In the genomic region with DNA sequence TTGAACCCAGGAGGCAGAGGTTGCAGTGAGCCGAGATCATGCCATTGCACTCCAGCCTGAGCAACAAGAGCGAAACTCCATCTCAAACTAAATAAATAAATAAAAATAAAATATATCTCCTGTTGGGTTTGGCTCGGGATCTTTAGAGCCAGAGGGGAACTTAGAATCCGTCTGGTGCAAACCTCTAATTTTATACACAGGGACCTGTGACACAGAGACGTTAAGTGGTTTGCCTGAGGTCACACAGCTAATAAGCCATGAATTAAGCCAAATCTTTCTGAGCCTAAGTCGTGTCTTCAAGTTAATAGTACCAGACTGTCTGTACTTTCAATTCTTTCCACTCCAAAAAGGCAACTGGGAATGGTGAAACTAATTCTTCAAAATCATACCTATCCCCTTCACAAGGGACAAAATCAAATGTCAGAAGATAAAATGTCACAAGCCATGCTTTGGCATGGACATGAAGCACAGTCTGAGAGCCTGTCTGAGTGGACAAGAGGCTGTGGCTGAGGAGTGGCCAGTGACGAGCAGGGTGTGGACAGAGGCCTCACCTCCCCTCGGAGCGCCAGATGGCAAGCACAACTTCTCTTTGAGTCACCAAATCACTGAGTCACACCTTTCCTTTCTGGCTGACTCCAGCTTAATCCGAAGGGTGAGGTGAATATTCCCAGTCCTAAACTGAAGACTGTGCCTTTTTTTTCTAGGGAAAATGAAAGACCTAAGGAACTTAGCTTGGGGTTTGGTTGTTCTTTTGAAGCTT, we compare ENCODE assay signal across 19 cellular contexts.
DNase-seq lines count a peak whose midpoint lies in the region; ATAC-seq, FAIRE-seq and TF ChIP-seq lines count a peak whose summit lies in the region.
"Had no signal": no experiment of that assay in that cellular context is flagged by ENCODE, and none has a peak within 500 bp of the region (broad histone marks: within the 10 kb centered on the region; RNA-seq: fewer than 3 reads in every experiment).

No MANE protein-coding gene starts in this region.

- no peak for FAIRE-seq in astrocyte (lab: Jason Lieb, UNC)

- peaks cover 3% of the 10 kb centered on the region for H3K27me3 Mint-ChIP-seq in astrocyte (ENCODE audit: low read depth, unreplicated experiment)
- H3K27me3 Mint-ChIP-seq: activated B cell treated with CpG ODN at 0.5 μM for 24 hours, B cell had no signal

- intact Hi-C loops in mucosa of descending colon (cut with DNase I, micrococcal nuclease), result no loop called here

- H3K36me3 ChIP-seq in astrocyte (ENCODE audit: insufficient read depth, low read length) (no peaks in the 10 kb centered on the region), mucosa of descending colon (ENCODE audit: low read depth) (no peaks in the 10 kb centered on the region)
- H3K36me3 ChIP-seq: cardiac muscle cell had no signal

- H3K4me3 Mint-ChIP-seq in astrocyte (ENCODE audit: unreplicated experiment), result no peak overlapping the region
- H3K4me3 Mint-ChIP-seq: activated B cell treated with CpG ODN at 0.5 μM for 24 hours; activated naive CD4-positive, alpha-beta T cell treated with anti-CD3 and anti-CD28 coated beads for 36 hours; B cell had no signal

- peak; percentile 80 for ATAC-seq in mucosa of descending colon
- ATAC-seq: SK-N-SH treated with all-trans-retinoic acid at 6 μM for 48 hours had no signal

- no peak overlapping the region for H3K4me3 ChIP-seq in astrocyte (ENCODE audit: insufficient read depth, low read depth, low read length)
- no peak overlapping the region for H3K4me3 ChIP-seq in mucosa of descending colon
- H3K4me3 ChIP-seq: cardiac muscle cell had no signal

- no peak overlapping the region for H2AFZ ChIP-seq in astrocyte (ENCODE audit: low read depth, low read length)
- H2AFZ ChIP-seq: parathyroid adenoma had no signal

- H3K9ac ChIP-seq in astrocyte (ENCODE audit: low read length), result no peak overlapping the region
- H3K9ac ChIP-seq: parathyroid adenoma had no signal

- H3K36me3 Mint-ChIP-seq in astrocyte (ENCODE audit: low read depth, unreplicated experiment), result no peaks in the 10 kb centered on the region

- no peaks in the 10 kb centered on the region for H3K27me3 ChIP-seq in astrocyte (ENCODE audit: insufficient read depth, low read length)
- H3K27me3 ChIP-seq: cardiac muscle cell had no signal

- H3K27ac Mint-ChIP-seq in astrocyte (ENCODE audit: unreplicated experiment), result no peak overlapping the region
- H3K27ac Mint-ChIP-seq: activated B cell treated with CpG ODN at 0.5 μM for 24 hours; activated naive CD4-positive, alpha-beta T cell treated with anti-CD3 and anti-CD28 coated beads for 36 hours; B cell had no signal

- H3K9me3 Mint-ChIP-seq in astrocyte (ENCODE audit: unreplicated experiment), result peaks cover 5% of the 10 kb centered on the region
- H3K9me3 Mint-ChIP-seq: activated B cell treated with CpG ODN at 0.5 μM for 24 hours; activated naive CD4-positive, alpha-beta T cell treated with anti-CD3 and anti-CD28 coated beads for 36 hours had no signal

- H3K4me1 Mint-ChIP-seq in astrocyte (ENCODE audit: low read depth, unreplicated experiment), result peaks cover 6% of the 10 kb centered on the region
- H3K4me1 Mint-ChIP-seq: activated B cell treated with CpG ODN at 0.5 μM for 24 hours, B cell had no signal

- no peak for TF ChIP-seq CTCF in astrocyte (IDR thresholded peaks at IDR 0.05; ENCODE audit: insufficient read depth, low read depth, low read length)
- TF ChIP-seq CTCF in mucosa of descending colon (IDR thresholded peaks at IDR 0.05), result no peak

- peak; percentile 93 for DNase-seq in Daoy (ENCODE audit: low read depth)
- peak; percentile 67 for DNase-seq in LHCN-M2 (ENCODE audit: low read depth)
- peak; percentile 46 for DNase-seq in astrocyte (ENCODE audit: low read depth)
- peak; percentile 23 to 47 (median 25) for DNase-seq in mucosa of descending colon
- no peak for DNase-seq in iPS-NIHi11 (ENCODE audit: low spot score)
- DNase-seq in midbrain (lab: John Stamatoyannopoulos, UW), result no peak
- DNase-seq in RPMI8226, result no peak
- DNase-seq in NCI-H1048 (lab: John Stamatoyannopoulos, UW), result no peak
- DNase-seq: activated B cell treated with CpG ODN at 0.5 μM for 24 hours; activated CD8-positive, alpha-beta memory T cell treated with anti-CD3 and anti-CD28 coated beads, Interleukin-2, amount 50 U/mL, for 48 hours; activated naive CD4-positive, alpha-beta T cell treated with anti-CD3 and anti-CD28 coated beads for 36 hours; DMS79; effector CD8-positive, alpha-beta T cell; foreskin melanocyte; NCI-H1092 had no signal

- no peaks in the 10 kb centered on the region for H3K79me2 ChIP-seq in astrocyte (ENCODE audit: insufficient read depth, low read length)
- H3K79me2 ChIP-seq: parathyroid adenoma had no signal

- no peaks in the 10 kb centered on the region for H3K4me1 ChIP-seq in astrocyte (ENCODE audit: insufficient read depth, low read length)
- no peaks in the 10 kb centered on the region for H3K4me1 ChIP-seq in mucosa of descending colon (ENCODE audit: low read depth)
- H3K4me1 ChIP-seq: parathyroid adenoma had no signal

- H4K20me1 ChIP-seq in astrocyte (ENCODE audit: insufficient read depth, low read length), result no peaks in the 10 kb centered on the region

- H3K9me3 ChIP-seq in astrocyte (ENCODE audit: insufficient read depth, low read depth, low read length) (no peaks in the 10 kb centered on the region), mucosa of descending colon (no peaks in the 10 kb centered on the region)

- no peak overlapping the region for H3K4me2 ChIP-seq in astrocyte (ENCODE audit: low read length)

- no peak overlapping the region for H3K27ac ChIP-seq in astrocyte (ENCODE audit: low read depth, low read length)
- H3K27ac ChIP-seq: cardiac muscle cell, parathyroid adenoma had no signal

Comparison
In these comparisons a context has a peak if more than half of its experiments do, and no peak if none do; other contexts are left out.
1. DNase-seq: peak in Daoy (single experiment), LHCN-M2 (single experiment), astrocyte (single experiment) and mucosa of descending colon (3 of 3); none in iPS-NIHi11 (single experiment), midbrain (single experiment), RPMI8226 (single experiment) and NCI-H1048 (single experiment).